8 cellular contexts compared by ENCODE assay signal in the genomic region with DNA sequence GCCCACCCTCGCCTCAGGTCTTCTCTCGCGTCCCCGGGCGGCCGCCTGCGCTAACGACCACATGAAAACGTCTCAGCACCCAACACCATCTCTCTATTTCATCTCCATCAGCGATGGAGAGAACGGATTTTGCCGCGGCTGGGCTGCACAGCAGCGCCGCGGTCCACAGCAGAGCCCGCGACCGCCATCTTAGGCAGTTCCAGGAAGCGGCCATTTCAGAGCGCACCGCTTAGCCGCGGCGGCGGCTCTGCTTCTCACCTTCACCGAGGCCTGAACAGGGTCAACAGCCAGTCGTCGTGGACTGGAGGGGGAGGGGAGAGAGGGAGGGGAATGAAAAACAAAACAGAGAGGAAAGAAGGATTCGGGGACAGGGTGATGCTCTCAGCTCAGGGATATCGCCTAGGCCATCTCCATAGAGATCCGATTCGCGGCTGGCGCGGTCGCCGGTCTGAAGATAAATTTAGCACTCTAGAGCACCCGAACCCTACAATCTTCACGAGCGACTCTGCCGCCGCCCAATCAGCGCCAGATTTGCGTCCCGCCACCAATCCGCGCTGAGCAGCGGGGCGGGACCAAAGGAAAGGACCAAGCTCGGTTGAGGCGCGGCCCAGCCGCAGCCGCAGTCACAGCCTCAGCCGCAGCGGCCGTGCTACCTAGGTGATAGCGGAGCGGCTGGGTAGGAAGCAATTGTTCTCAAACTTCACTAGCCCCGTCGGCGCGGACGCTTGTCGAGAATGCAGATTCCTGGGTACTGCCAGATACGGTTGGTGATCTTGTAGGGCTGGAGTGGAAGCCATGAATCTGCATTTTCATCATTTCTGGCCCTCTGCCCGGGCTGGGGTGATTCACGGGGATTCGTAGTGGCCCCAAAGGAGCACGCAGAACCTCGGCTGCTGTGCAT. TPM values are rescaled to one million over a fixed set of nuclear protein-coding genes. Genes with fewer than 3 reads are reported as not detected.
A peak's percentile ranks its signal among the peaks of the same experiment; 100 is the strongest.
DNase-seq lines count a peak whose midpoint lies in the region; ATAC-seq and TF ChIP-seq lines count a peak whose summit lies in the region.

A gene (minus strand): TSS at position 450 of the 901 bp plus-strand sequence. CDS start 3,108 bp downstream, outside the sequence.

- peak within 1 kb of the TSS; percentile 97 for H3K27ac Mint-ChIP-seq in T-helper 1 cell treated with Interleukin-12 subunit alpha and Interleukin-12 subunit beta and Interleukin-4 antibody, amounts not matched to agents 30 μg/mL and 1 μg/mL, for 36 hours
- H3K27ac Mint-ChIP-seq in progenitor cell of endocrine pancreas: peak within 1 kb of the TSS; percentile 99

- peak; percentile 89 for DNase-seq in GM13977 (ENCODE audit: low spot score)
- DNase-seq in NCI-H1694 (lab: John Stamatoyannopoulos, UW): peak; percentile 90
- DNase-seq in amniotic stem cell (lab: John Stamatoyannopoulos, UW): peak; percentile 93
- DNase-seq in left cardiac atrium: peak; percentile 98
- DNase-seq in progenitor cell of endocrine pancreas (ENCODE audit: low spot score, unreplicated experiment): peak; percentile 90
- DNase-seq in ureter (ENCODE audit: low spot score): peak; percentile 97

- TF ChIP-seq CTCF in GM13977 (IDR thresholded peaks at IDR 0.05; ENCODE audit: extremely low read depth, insufficient read depth, missing control alignments) (no peak), progenitor cell of endocrine pancreas (IDR thresholded peaks at IDR 0.05; ENCODE audit: unreplicated experiment) (peak; percentile 27)

- ATAC-seq in HG02884 (IDR thresholded peaks at IDR 0.05; ENCODE audit: unreplicated experiment) (peak; percentile 87), left cardiac atrium (peak; percentile 97 to 98)

- H3K4me1 Mint-ChIP-seq in T-helper 1 cell treated with Interleukin-12 subunit alpha and Interleukin-12 subunit beta and Interleukin-4 antibody, amounts not matched to agents 30 μg/mL and 1 μg/mL, for 36 hours (ENCODE audit: low read depth): peaks cover 35% of the 10 kb centered on the region
- H3K4me1 Mint-ChIP-seq in progenitor cell of endocrine pancreas (ENCODE audit: low read depth): peaks cover 21% of the 10 kb centered on the region

- intact Hi-C loops in left cardiac atrium (cut with DNase I): loop anchor here (1.0 to 10.0 kb wide), 5 partner anchors 39 to 74 kb away; a partner anchor contains a TSS

- peak within 1 kb of the TSS; percentile 97 for H3K4me3 Mint-ChIP-seq in T-helper 1 cell treated with Interleukin-12 subunit alpha and Interleukin-12 subunit beta and Interleukin-4 antibody, amounts not matched to agents 30 μg/mL and 1 μg/mL, for 36 hours
- peak within 1 kb of the TSS; percentile 100 for H3K4me3 Mint-ChIP-seq in progenitor cell of endocrine pancreas (ENCODE audit: low read depth)

- H3K27me3 Mint-ChIP-seq in T-helper 1 cell treated with Interleukin-12 subunit alpha and Interleukin-12 subunit beta and Interleukin-4 antibody, amounts not matched to agents 30 μg/mL and 1 μg/mL, for 36 hours (ENCODE audit: low read depth): no peaks in the 10 kb centered on the region
- no peaks in the 10 kb centered on the region for H3K27me3 Mint-ChIP-seq in progenitor cell of endocrine pancreas

- peaks cover 29% of the 10 kb centered on the region for H3K36me3 Mint-ChIP-seq in T-helper 1 cell treated with Interleukin-12 subunit alpha and Interleukin-12 subunit beta and Interleukin-4 antibody, amounts not matched to agents 30 μg/mL and 1 μg/mL, for 36 hours (ENCODE audit: low read depth)
- peaks cover 14% of the 10 kb centered on the region for H3K36me3 Mint-ChIP-seq in progenitor cell of endocrine pancreas (ENCODE audit: insufficient read depth)

- H3K9me3 Mint-ChIP-seq in T-helper 1 cell treated with Interleukin-12 subunit alpha and Interleukin-12 subunit beta and Interleukin-4 antibody, amounts not matched to agents 30 μg/mL and 1 μg/mL, for 36 hours: no peaks in the 10 kb centered on the region
- no peaks in the 10 kb centered on the region for H3K9me3 Mint-ChIP-seq in progenitor cell of endocrine pancreas (ENCODE audit: low read depth)

- in situ Hi-C loops in GM13977 (cut with MboI; ENCODE audit: low pct_unique_long_range_greater_than_20kb, low sequenced_read_pairs, unreplicated experiment): no loop called here

RNA-seq across cellular contexts. Expression of the gene that starts here (rescaled TPM):
- total RNA-seq in left cardiac atrium (10 to 100 TPM; 36.6 to 39.9 TPM), progenitor cell of endocrine pancreas (88.5 and 95.0 TPM in 2 replicates), ureter (54.0 TPM)

Comparison
In these comparisons a context has a peak if more than half of its experiments do, and no peak if none do; other contexts are left out.
1. Peak in every context shown above with its lines: DNase-seq and ATAC-seq.